In the genomic region with DNA sequence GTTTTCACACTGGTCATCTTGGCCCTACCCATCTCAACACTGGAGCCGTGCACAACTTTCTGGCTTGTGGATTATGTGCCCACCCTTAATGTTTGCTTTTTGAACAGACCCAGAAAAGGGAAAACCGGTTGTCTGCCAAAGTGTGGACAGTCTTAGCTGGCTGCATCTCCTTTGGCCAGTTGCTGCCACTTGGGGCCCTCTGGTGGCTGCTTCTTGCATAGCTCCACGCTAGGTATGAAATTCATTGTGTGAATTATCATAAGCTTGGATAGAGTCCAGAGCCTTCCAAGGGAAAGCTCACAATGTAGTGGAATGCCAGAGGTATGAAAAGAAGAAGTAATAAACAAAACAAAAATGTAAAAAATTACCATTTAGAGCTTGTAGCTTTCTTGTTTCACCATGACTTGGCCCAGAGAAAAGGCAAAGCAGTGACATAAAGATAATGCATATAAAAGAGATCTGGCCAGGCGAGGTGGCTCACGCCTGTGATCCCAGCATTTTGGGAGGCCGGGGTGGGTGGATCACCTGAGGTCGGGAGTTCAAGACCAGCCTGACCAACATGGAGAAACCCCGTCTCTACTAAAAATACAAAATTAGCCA, we compare ENCODE assay signal across 1 cellular context.
TF ChIP-seq lines count a peak whose summit lies in the region.

No MANE protein-coding gene starts in this region.

TF ChIP-seq in WTC11, 78 proteins besides CTCF, POLR2A, EP300 and RAD21 (continued from another document):
- TF ChIP-seq, protein P1, sequence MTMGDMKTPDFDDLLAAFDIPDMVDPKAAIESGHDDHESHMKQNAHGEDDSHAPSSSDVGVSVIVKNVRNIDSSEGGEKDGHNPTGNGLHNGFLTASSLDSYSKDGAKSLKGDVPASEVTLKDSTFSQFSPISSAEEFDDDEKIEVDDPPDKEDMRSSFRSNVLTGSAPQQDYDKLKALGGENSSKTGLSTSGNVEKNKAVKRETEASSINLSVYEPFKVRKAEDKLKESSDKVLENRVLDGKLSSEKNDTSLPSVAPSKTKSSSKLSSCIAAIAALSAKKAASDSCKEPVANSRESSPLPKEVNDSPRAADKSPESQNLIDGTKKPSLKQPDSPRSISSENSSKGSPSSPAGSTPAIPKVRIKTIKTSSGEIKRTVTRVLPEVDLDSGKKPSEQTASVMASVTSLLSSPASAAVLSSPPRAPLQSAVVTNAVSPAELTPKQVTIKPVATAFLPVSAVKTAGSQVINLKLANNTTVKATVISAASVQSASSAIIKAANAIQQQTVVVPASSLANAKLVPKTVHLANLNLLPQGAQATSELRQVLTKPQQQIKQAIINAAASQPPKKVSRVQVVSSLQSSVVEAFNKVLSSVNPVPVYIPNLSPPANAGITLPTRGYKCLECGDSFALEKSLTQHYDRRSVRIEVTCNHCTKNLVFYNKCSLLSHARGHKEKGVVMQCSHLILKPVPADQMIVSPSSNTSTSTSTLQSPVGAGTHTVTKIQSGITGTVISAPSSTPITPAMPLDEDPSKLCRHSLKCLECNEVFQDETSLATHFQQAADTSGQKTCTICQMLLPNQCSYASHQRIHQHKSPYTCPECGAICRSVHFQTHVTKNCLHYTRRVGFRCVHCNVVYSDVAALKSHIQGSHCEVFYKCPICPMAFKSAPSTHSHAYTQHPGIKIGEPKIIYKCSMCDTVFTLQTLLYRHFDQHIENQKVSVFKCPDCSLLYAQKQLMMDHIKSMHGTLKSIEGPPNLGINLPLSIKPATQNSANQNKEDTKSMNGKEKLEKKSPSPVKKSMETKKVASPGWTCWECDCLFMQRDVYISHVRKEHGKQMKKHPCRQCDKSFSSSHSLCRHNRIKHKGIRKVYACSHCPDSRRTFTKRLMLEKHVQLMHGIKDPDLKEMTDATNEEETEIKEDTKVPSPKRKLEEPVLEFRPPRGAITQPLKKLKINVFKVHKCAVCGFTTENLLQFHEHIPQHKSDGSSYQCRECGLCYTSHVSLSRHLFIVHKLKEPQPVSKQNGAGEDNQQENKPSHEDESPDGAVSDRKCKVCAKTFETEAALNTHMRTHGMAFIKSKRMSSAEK (CRISPR knock-in tag; IDR thresholded peaks at IDR 0.05; ENCODE audit: borderline replicate concordance) = no peak
- TF ChIP-seq MAX (CRISPR knock-in tag; IDR thresholded peaks at IDR 0.05) (no peak), ZNF671 (CRISPR knock-in tag; IDR thresholded peaks at IDR 0.05) (no peak), FOXP4 (CRISPR knock-in tag; IDR thresholded peaks at IDR 0.05) (no peak), NFYB (CRISPR knock-in tag; conservative IDR thresholded peaks at IDR 0.05; ENCODE audit: low read depth) (no peak), JUN (CRISPR knock-in tag; IDR thresholded peaks at IDR 0.05) (no peak)
- TF ChIP-seq, protein P2, sequence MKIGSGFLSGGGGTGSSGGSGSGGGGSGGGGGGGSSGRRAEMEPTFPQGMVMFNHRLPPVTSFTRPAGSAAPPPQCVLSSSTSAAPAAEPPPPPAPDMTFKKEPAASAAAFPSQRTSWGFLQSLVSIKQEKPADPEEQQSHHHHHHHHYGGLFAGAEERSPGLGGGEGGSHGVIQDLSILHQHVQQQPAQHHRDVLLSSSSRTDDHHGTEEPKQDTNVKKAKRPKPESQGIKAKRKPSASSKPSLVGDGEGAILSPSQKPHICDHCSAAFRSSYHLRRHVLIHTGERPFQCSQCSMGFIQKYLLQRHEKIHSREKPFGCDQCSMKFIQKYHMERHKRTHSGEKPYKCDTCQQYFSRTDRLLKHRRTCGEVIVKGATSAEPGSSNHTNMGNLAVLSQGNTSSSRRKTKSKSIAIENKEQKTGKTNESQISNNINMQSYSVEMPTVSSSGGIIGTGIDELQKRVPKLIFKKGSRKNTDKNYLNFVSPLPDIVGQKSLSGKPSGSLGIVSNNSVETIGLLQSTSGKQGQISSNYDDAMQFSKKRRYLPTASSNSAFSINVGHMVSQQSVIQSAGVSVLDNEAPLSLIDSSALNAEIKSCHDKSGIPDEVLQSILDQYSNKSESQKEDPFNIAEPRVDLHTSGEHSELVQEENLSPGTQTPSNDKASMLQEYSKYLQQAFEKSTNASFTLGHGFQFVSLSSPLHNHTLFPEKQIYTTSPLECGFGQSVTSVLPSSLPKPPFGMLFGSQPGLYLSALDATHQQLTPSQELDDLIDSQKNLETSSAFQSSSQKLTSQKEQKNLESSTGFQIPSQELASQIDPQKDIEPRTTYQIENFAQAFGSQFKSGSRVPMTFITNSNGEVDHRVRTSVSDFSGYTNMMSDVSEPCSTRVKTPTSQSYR (CRISPR knock-in tag; IDR thresholded peaks at IDR 0.05) = no peak
